In the genomic region with DNA sequence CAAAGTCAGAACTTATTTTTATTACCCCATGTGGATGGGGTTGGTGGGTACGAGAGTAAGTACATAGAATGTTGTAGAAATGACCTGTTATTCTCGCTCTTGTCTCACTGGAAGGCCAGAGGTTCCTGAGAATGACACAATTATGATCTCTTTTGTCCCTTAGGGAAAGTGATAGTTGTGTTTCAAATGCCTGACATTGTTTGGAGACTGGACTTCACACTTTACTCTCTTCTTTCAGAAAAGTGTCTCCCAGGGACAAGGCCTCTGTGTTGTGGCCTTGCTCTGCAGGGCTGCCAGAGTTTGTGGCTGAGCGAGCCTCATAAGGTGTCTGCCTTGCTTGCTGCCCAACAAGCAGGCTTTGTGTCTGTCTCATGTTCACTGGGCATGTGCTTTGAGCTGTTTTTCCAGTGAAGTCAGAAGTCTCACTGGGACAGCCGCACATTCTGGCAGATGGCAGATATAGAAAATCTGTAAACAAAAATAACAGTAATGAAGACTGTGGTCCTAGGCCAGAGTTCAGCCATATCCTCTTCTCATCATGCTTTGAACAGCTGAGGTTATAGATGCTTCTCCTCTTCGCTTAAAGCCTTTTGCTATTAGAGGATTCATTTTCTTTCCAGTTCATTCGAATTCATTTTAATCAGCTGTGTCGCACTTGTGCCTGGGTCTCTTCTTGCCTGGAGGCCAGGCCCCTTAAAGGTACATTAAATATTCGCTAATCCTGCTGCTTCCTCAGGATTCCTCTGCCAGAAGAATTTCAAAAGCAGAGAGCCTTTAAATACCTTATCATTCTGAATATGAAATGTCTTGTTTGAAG, we compare ENCODE assay signal across 1 cellular context.
TF ChIP-seq lines count a peak whose summit lies in the region.

No MANE protein-coding gene starts in this region.

TF ChIP-seq in HepG2, 621 proteins besides CTCF, POLR2A, EP300 and RAD21:
- TF ChIP-seq ZNF749 (CRISPR knock-in tag; IDR thresholded peaks at IDR 0.05; ENCODE audit: borderline replicate concordance): no peak
- no peak for TF ChIP-seq SMARCC2 (IDR thresholded peaks at IDR 0.05)
- TF ChIP-seq SALL1 (CRISPR knock-in tag; IDR thresholded peaks at IDR 0.05): peak; percentile 45; the same call in 1 of the 2 replicates
- 0 out of 2 replicates have a peak, but pooled peaks have one; percentile 10 for TF ChIP-seq BCL6 (CRISPR knock-in tag; IDR thresholded peaks at IDR 0.05)
- TF ChIP-seq NCOA1 (CRISPR knock-in tag; IDR thresholded peaks at IDR 0.05): no peak
- TF ChIP-seq KDM3A (CRISPR knock-in tag; IDR thresholded peaks at IDR 0.05; ENCODE audit: low read depth): no peak
- TF ChIP-seq SOX5 (CRISPR knock-in tag; IDR thresholded peaks at IDR 0.05; ENCODE audit: borderline replicate concordance): peak; percentile 45; the same call in 1 of the 2 replicates
- no peak for TF ChIP-seq ZNF83 (CRISPR knock-in tag; IDR thresholded peaks at IDR 0.05; ENCODE audit: borderline replicate concordance)
- no peak for TF ChIP-seq ZBTB8A (CRISPR knock-in tag; IDR thresholded peaks at IDR 0.05; ENCODE audit: borderline replicate concordance, low read depth)
- peak; percentile 28; the same call in 1 of the 2 replicates for TF ChIP-seq ZNF292 (CRISPR knock-in tag; IDR thresholded peaks at IDR 0.05; ENCODE audit: borderline replicate concordance, low read depth)
- TF ChIP-seq, protein P1, sequence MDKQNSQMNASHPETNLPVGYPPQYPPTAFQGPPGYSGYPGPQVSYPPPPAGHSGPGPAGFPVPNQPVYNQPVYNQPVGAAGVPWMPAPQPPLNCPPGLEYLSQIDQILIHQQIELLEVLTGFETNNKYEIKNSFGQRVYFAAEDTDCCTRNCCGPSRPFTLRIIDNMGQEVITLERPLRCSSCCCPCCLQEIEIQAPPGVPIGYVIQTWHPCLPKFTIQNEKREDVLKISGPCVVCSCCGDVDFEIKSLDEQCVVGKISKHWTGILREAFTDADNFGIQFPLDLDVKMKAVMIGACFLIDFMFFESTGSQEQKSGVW (CRISPR knock-in tag; IDR thresholded peaks at IDR 0.05; ENCODE audit: borderline replicate concordance): no peak
- no peak for TF ChIP-seq TEAD2 (CRISPR knock-in tag; IDR thresholded peaks at IDR 0.05)
- no peak for TF ChIP-seq SOX13 (IDR thresholded peaks at IDR 0.05)
- TF ChIP-seq SOX13 (CRISPR knock-in tag; conservative IDR thresholded peaks at IDR 0.05 in 1 of 2, IDR thresholded peaks at IDR 0.05 in 1 of 2): peak in 1 of 2 experiments; percentile 75; a peak in 2 of 4 replicates
- TF ChIP-seq FOXK1 (CRISPR knock-in tag; IDR thresholded peaks at IDR 0.05; ENCODE audit: borderline replicate concordance, low read depth): no peak
- peak; percentile 45; the same call in 1 of the 2 replicates for TF ChIP-seq ZFX (CRISPR knock-in tag; IDR thresholded peaks at IDR 0.05; ENCODE audit: low read depth)
- TF ChIP-seq, protein P2, sequence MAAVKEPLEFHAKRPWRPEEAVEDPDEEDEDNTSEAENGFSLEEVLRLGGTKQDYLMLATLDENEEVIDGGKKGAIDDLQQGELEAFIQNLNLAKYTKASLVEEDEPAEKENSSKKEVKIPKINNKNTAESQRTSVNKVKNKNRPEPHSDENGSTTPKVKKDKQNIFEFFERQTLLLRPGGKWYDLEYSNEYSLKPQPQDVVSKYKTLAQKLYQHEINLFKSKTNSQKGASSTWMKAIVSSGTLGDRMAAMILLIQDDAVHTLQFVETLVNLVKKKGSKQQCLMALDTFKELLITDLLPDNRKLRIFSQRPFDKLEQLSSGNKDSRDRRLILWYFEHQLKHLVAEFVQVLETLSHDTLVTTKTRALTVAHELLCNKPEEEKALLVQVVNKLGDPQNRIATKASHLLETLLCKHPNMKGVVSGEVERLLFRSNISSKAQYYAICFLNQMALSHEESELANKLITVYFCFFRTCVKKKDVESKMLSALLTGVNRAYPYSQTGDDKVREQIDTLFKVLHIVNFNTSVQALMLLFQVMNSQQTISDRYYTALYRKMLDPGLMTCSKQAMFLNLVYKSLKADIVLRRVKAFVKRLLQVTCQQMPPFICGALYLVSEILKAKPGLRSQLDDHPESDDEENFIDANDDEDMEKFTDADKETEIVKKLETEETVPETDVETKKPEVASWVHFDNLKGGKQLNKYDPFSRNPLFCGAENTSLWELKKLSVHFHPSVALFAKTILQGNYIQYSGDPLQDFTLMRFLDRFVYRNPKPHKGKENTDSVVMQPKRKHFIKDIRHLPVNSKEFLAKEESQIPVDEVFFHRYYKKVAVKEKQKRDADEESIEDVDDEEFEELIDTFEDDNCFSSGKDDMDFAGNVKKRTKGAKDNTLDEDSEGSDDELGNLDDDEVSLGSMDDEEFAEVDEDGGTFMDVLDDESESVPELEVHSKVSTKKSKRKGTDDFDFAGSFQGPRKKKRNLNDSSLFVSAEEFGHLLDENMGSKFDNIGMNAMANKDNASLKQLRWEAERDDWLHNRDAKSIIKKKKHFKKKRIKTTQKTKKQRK (IDR thresholded peaks at IDR 0.05; ENCODE audit: low read length): no peak
- TF ChIP-seq, protein P3, sequence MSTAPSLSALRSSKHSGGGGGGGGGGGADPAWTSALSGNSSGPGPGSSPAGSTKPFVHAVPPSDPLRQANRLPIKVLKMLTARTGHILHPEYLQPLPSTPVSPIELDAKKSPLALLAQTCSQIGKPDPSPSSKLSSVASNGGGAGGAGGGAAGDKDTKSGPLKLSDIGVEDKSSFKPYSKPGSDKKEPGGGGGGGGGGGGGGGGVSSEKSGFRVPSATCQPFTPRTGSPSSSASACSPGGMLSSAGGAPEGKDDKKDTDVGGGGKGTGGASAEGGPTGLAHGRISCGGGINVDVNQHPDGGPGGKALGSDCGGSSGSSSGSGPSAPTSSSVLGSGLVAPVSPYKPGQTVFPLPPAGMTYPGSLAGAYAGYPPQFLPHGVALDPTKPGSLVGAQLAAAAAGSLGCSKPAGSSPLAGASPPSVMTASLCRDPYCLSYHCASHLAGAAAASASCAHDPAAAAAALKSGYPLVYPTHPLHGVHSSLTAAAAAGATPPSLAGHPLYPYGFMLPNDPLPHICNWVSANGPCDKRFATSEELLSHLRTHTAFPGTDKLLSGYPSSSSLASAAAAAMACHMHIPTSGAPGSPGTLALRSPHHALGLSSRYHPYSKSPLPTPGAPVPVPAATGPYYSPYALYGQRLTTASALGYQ (CRISPR knock-in tag; IDR thresholded peaks at IDR 0.05): no peak
- no peak for TF ChIP-seq DNMT1 (CRISPR knock-in tag; IDR thresholded peaks at IDR 0.05)
- TF ChIP-seq SP2 (CRISPR knock-in tag; IDR thresholded peaks at IDR 0.05): no peak
- TF ChIP-seq HNF4A (CRISPR knock-in tag; IDR thresholded peaks at IDR 0.05): peak; percentile 40
- TF ChIP-seq HNRNPH1 (optimal IDR thresholded peaks at IDR 0.05; ENCODE audit: low read depth, low read length): no peak
- TF ChIP-seq, protein P4, sequence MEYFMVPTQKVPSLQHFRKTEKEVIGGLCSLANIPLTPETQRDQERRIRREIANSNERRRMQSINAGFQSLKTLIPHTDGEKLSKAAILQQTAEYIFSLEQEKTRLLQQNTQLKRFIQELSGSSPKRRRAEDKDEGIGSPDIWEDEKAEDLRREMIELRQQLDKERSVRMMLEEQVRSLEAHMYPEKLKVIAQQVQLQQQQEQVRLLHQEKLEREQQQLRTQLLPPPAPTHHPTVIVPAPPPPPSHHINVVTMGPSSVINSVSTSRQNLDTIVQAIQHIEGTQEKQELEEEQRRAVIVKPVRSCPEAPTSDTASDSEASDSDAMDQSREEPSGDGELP (IDR thresholded peaks at IDR 0.05; ENCODE audit: borderline replicate concordance, low read depth): no peak
- no peak for TF ChIP-seq KDM1A (CRISPR knock-in tag; IDR thresholded peaks at IDR 0.05)
- no peak for TF ChIP-seq ZNF614 (CRISPR knock-in tag; IDR thresholded peaks at IDR 0.05; ENCODE audit: borderline replicate concordance)
- TF ChIP-seq ZFY (CRISPR knock-in tag; IDR thresholded peaks at IDR 0.05): peak; percentile 33; the same call in 1 of the 2 replicates
- TF ChIP-seq ZNF350 (CRISPR knock-in tag; IDR thresholded peaks at IDR 0.05; ENCODE audit: borderline replicate concordance, low read depth): no peak
- TF ChIP-seq, protein P5, sequence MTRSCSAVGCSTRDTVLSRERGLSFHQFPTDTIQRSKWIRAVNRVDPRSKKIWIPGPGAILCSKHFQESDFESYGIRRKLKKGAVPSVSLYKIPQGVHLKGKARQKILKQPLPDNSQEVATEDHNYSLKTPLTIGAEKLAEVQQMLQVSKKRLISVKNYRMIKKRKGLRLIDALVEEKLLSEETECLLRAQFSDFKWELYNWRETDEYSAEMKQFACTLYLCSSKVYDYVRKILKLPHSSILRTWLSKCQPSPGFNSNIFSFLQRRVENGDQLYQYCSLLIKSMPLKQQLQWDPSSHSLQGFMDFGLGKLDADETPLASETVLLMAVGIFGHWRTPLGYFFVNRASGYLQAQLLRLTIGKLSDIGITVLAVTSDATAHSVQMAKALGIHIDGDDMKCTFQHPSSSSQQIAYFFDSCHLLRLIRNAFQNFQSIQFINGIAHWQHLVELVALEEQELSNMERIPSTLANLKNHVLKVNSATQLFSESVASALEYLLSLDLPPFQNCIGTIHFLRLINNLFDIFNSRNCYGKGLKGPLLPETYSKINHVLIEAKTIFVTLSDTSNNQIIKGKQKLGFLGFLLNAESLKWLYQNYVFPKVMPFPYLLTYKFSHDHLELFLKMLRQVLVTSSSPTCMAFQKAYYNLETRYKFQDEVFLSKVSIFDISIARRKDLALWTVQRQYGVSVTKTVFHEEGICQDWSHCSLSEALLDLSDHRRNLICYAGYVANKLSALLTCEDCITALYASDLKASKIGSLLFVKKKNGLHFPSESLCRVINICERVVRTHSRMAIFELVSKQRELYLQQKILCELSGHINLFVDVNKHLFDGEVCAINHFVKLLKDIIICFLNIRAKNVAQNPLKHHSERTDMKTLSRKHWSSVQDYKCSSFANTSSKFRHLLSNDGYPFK (CRISPR knock-in tag; IDR thresholded peaks at IDR 0.05; ENCODE audit: borderline replicate concordance): no peak
- no peak for TF ChIP-seq ELF3 (CRISPR knock-in tag; IDR thresholded peaks at IDR 0.05)
- no peak for TF ChIP-seq SRY (CRISPR knock-in tag; IDR thresholded peaks at IDR 0.05)
- TF ChIP-seq ZBTB42 (CRISPR knock-in tag; IDR thresholded peaks at IDR 0.05): no peak
- TF ChIP-seq, protein P6, sequence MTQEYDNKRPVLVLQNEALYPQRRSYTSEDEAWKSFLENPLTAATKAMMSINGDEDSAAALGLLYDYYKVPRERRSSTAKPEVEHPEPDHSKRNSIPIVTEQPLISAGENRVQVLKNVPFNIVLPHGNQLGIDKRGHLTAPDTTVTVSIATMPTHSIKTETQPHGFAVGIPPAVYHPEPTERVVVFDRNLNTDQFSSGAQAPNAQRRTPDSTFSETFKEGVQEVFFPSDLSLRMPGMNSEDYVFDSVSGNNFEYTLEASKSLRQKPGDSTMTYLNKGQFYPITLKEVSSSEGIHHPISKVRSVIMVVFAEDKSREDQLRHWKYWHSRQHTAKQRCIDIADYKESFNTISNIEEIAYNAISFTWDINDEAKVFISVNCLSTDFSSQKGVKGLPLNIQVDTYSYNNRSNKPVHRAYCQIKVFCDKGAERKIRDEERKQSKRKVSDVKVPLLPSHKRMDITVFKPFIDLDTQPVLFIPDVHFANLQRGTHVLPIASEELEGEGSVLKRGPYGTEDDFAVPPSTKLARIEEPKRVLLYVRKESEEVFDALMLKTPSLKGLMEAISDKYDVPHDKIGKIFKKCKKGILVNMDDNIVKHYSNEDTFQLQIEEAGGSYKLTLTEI (CRISPR knock-in tag; conservative IDR thresholded peaks at IDR 0.05): no peak
- no peak for TF ChIP-seq MYC (CRISPR knock-in tag; IDR thresholded peaks at IDR 0.05; ENCODE audit: borderline replicate concordance)
- no peak for TF ChIP-seq ZNF891 (CRISPR knock-in tag; IDR thresholded peaks at IDR 0.05)
- peak; percentile 15 for TF ChIP-seq TEAD3 (CRISPR knock-in tag; optimal IDR thresholded peaks at IDR 0.05; ENCODE audit: borderline replicate concordance)
- TF ChIP-seq ZNF713 (CRISPR knock-in tag; IDR thresholded peaks at IDR 0.05): no peak
- no peak for TF ChIP-seq RBAK (CRISPR knock-in tag; IDR thresholded peaks at IDR 0.05)
- TF ChIP-seq SNAPC2 (CRISPR knock-in tag; IDR thresholded peaks at IDR 0.05): no peak
- no peak for TF ChIP-seq FOSL1 (CRISPR knock-in tag; IDR thresholded peaks at IDR 0.05; ENCODE audit: borderline replicate concordance)
- no peak for TF ChIP-seq SMAD9 (CRISPR knock-in tag; IDR thresholded peaks at IDR 0.05)
- no peak for TF ChIP-seq SOX6 (IDR thresholded peaks at IDR 0.05)
- TF ChIP-seq SOX6 (CRISPR knock-in tag; IDR thresholded peaks at IDR 0.05): peak; percentile 52; the same call in 1 of the 2 replicates
